10 cellular contexts compared by ENCODE assay signal in the genomic region with DNA sequence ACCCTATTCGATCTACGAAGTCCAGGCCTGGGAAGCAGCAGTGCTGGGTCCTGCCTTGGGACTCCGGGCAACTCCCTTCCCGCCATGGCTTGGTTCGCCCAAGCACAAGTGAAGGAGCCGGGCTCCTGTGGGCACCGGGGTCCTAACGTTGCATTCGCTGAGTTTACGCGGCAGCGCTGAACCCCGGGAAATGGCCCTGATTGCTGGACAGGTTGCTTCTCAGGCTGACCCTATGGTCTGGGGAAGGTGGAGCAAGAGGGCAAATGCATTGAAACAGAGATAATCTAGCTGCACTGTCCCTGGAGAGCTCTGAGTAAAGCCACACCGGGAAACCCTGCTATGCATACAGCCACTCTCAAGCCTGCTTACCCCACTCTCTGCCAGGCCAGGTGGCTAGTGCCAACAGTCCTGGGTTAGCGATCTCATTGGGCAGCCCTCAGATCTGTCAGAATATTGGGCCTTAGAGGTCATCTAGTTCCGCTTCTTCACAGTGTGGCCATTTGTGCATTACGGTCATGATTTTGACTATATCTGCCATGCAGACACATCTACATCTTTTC. TPM values are rescaled to one million over a fixed set of nuclear protein-coding genes. Genes with fewer than 3 reads are reported as not detected.
A peak's percentile ranks its signal among the peaks of the same experiment; 100 is the strongest.
DNase-seq lines count a peak whose midpoint lies in the region; ATAC-seq and TF ChIP-seq lines count a peak whose summit lies in the region.
"Had no signal": no experiment of that assay in that cellular context is flagged by ENCODE, and none has a peak within 500 bp of the region (broad histone marks: within the 10 kb centered on the region; RNA-seq: fewer than 3 reads in every experiment).

No MANE protein-coding gene starts in this region.

- no peak for ATAC-seq in CD4-positive, CD25-positive, alpha-beta regulatory T cell (ENCODE audit: low read depth in 2 of 2)
- peak; percentile 63 for ATAC-seq in GM18909 (IDR thresholded peaks at IDR 0.05; ENCODE audit: poor library complexity, unreplicated experiment)
- peak; percentile 40 for ATAC-seq in HG03378 (IDR thresholded peaks at IDR 0.05; ENCODE audit: unreplicated experiment)
- no peak for ATAC-seq in gastroesophageal sphincter
- ATAC-seq in HG03521 (IDR thresholded peaks at IDR 0.05; ENCODE audit: unreplicated experiment) = no peak

- no peak for TF ChIP-seq EP300 in gastroesophageal sphincter (IDR thresholded peaks at IDR 0.05)

- TF ChIP-seq POLR2A in gastroesophageal sphincter (IDR thresholded peaks at IDR 0.05) = no peak

- no peak for TF ChIP-seq CTCF in gastroesophageal sphincter (IDR thresholded peaks at IDR 0.05)

- H3K4me3 ChIP-seq in CD4-positive, CD25-positive, alpha-beta regulatory T cell (ENCODE audit: low read depth, low read length) = no peak overlapping the region
- no peak overlapping the region for H3K4me3 ChIP-seq in gastroesophageal sphincter

- WGBS in gastroesophageal sphincter (ENCODE audit: low coverage in 1 of 2), 2 donors = 85 to 94% methylated on average over 3 to 5 of the region's 17 CpGs

- H3K27ac ChIP-seq in CD4-positive, CD25-positive, alpha-beta regulatory T cell (ENCODE audit: insufficient read depth, low read length, poor library complexity, severe bottlenecking) = peak overlapping the region; percentile 31
- H3K27ac ChIP-seq in gastroesophageal sphincter = peak overlapping the region in 3 of 4 donors; percentile 3 to 37 (median 26)

- peaks cover 66% of the 10 kb centered on the region for H3K4me1 ChIP-seq in CD4-positive, CD25-positive, alpha-beta regulatory T cell (ENCODE audit: control insufficient read depth, insufficient read depth, low read length, poor library complexity, severe bottlenecking)
- peaks cover 0 to 88% (median 42%) of the 10 kb centered on the region in 3 donors for H3K4me1 ChIP-seq in gastroesophageal sphincter

- H3K27me3 ChIP-seq in CD4-positive, CD25-positive, alpha-beta regulatory T cell (ENCODE audit: control insufficient read depth, insufficient read depth, low read length) = no peaks in the 10 kb centered on the region
- H3K27me3 ChIP-seq in gastroesophageal sphincter = peaks cover 14% of the 10 kb centered on the region

- H3K27ac Mint-ChIP-seq in CD4-positive, CD25-positive, alpha-beta regulatory T cell = peak overlapping the region in 1 of 3 donors; percentile 92
- H3K27ac Mint-ChIP-seq: activated naive CD4-positive, alpha-beta T cell treated with anti-CD3 and anti-CD28 coated beads for 36 hours had no signal

- DNase-seq in CD4-positive, CD25-positive, alpha-beta regulatory T cell = no peak
- DNase-seq in nucleus accumbens (lab: John Stamatoyannopoulos, UW) = no peak
- DNase-seq in T1000 (lab: John Stamatoyannopoulos, UW) = no peak
- DNase-seq in stimulated activated CD4-positive, alpha-beta T cell treated with anti-CD3 and anti-CD28 coated beads, Interleukin-2, amount 100 ng/mL, for 24 hours = no peak
- DNase-seq: NCI-H2107 had no signal

- H3K4me1 Mint-ChIP-seq in CD4-positive, CD25-positive, alpha-beta regulatory T cell = peaks cover 25 to 95% (median 67%) of the 10 kb centered on the region in 4 donors

- peaks cover 39% of the 10 kb centered on the region for H3K36me3 ChIP-seq in CD4-positive, CD25-positive, alpha-beta regulatory T cell (ENCODE audit: control insufficient read depth, insufficient read depth, low read length)
- peaks cover 0 to 10% of the 10 kb centered on the region in 2 donors for H3K36me3 ChIP-seq in gastroesophageal sphincter

- H3K9me3 ChIP-seq in CD4-positive, CD25-positive, alpha-beta regulatory T cell (ENCODE audit: control insufficient read depth in 2 of 2, low read length in 2 of 2) = no peaks in the 10 kb centered on the region
- H3K9me3 ChIP-seq in gastroesophageal sphincter = no peaks in the 10 kb centered on the region

- no peak overlapping the region for H3K4me3 Mint-ChIP-seq in CD4-positive, CD25-positive, alpha-beta regulatory T cell
- H3K4me3 Mint-ChIP-seq: activated naive CD4-positive, alpha-beta T cell treated with anti-CD3 and anti-CD28 coated beads for 36 hours had no signal

- peaks cover 41% of the 10 kb centered on the region for H3K36me3 Mint-ChIP-seq in CD4-positive, CD25-positive, alpha-beta regulatory T cell

- no peaks in the 10 kb centered on the region for H3K9me3 Mint-ChIP-seq in CD4-positive, CD25-positive, alpha-beta regulatory T cell
- H3K9me3 Mint-ChIP-seq: activated naive CD4-positive, alpha-beta T cell treated with anti-CD3 and anti-CD28 coated beads for 36 hours had no signal

- no peaks in the 10 kb centered on the region for H3K27me3 Mint-ChIP-seq in CD4-positive, CD25-positive, alpha-beta regulatory T cell

RNA-seq across cellular contexts. Expression of gene SYNE3, which starts 11.3 kb away (rescaled TPM):
- 71.7 TPM for total RNA-seq in CD4-positive, CD25-positive, alpha-beta regulatory T cell
- 1 to 10 TPM; 2.7 to 6.5 (median 4.1) TPM for polyA plus RNA-seq in CD4-positive, CD25-positive, alpha-beta regulatory T cell
- total RNA-seq in gastroesophageal sphincter = 10 to 100 TPM; 16.5 to 28.0 (median 20.3) TPM

RNA-seq across cellular contexts. Expression of gene GLRX5, which starts 29.7 kb away (rescaled TPM):
- 18.1 TPM for total RNA-seq in CD4-positive, CD25-positive, alpha-beta regulatory T cell
- 10 to 100 TPM; 54.2 to 71.9 (median 56.6) TPM for polyA plus RNA-seq in CD4-positive, CD25-positive, alpha-beta regulatory T cell
- 10 to 100 TPM; 30.5 to 50.5 (median 33.3) TPM for total RNA-seq in gastroesophageal sphincter

Comparison
In these comparisons a context has a peak if more than half of its experiments do, and no peak if none do; other contexts are left out.
1. ATAC-seq: peak in GM18909 (single experiment) and HG03378 (single experiment); none in CD4-positive, CD25-positive, alpha-beta regulatory T cell (0 of 2), gastroesophageal sphincter (single experiment) and HG03521 (single experiment).